8 cellular contexts compared by ENCODE assay signal in genomic region chr19:17266975-17267788, GRCh38. TPM values are rescaled to one million over a fixed set of nuclear protein-coding genes. Genes with fewer than 3 reads are reported as not detected.
A peak's percentile ranks its signal among the peaks of the same experiment; 100 is the strongest.
DNase-seq lines count a peak whose midpoint lies in the region; ATAC-seq and TF ChIP-seq lines count a peak whose summit lies in the region.

Gene BABAM1, plus strand, starts transcription at chr19:17267443. Its CDS starts 1,364 bp downstream, at chr19:17268807.

- DNase-seq in AG08396 (ENCODE audit: low spot score) (peak; percentile 100), NCI-H345 treated with DMSO at 0.1 percent for 48 hours (lab: John Stamatoyannopoulos, UW; ENCODE audit: unreplicated experiment) (peak; percentile 85), inferior parietal cortex (ENCODE audit: extremely low spot score) (peak; percentile 99), spleen (peak; percentile 97)
- peak; percentile 79 to 88 (median 86) for DNase-seq in activated CD4-positive, CD25-positive, alpha-beta regulatory T cell (lab: John Stamatoyannopoulos, UW)
- DNase-seq in central memory CD4-positive, alpha-beta T cell = peak; percentile 99

- H3K36me3 ChIP-seq in spleen = peaks cover 2 to 37% (median 31%) of the 10 kb centered on the region in 6 donors

- H3K9me3 ChIP-seq in spleen = no peaks in the 10 kb centered on the region

- peak in 1 of 11 experiments; percentile 14 for TF ChIP-seq CTCF in spleen (IDR thresholded peaks at IDR 0.05 in 8 of 11, conservative IDR thresholded peaks at IDR 0.05 in 3 of 11)

- H3K4me1 ChIP-seq in spleen = peaks cover 13 to 53% (median 35%) of the 10 kb centered on the region in 6 donors

- ATAC-seq in GM19023 (IDR thresholded peaks at IDR 0.05; ENCODE audit: unreplicated experiment) = peak; percentile 92
- peak; percentile 92 for ATAC-seq in HG03280 (IDR thresholded peaks at IDR 0.05; ENCODE audit: unreplicated experiment)

- no peaks in the 10 kb centered on the region for H3K27me3 ChIP-seq in spleen (replicated peaks in 1 of 7)

- no peak for TF ChIP-seq POLR2A in spleen (IDR thresholded peaks at IDR 0.05)

- H3K27ac ChIP-seq in spleen = peak within 1 kb of the TSS; percentile 71 to 88 (median 84)

- intact Hi-C loops in spleen (cut with DNase I; ENCODE audit: low total_unique reads) = no loop called here

- H3K4me3 ChIP-seq in spleen = peak within 1 kb of the TSS; percentile 73 to 92 (median 89)

- 0 to 1% (median 0%) methylated on average over 27 of the region's 27 CpGs for WGBS in spleen, 5 donors

RNA-seq across cellular contexts. Expression of gene BABAM1, which starts in this region (rescaled TPM):
- total RNA-seq in spleen = 10 to 100 TPM; 61.7 to 84.3 (median 71.3) TPM
- 100 to 1,000 TPM in 2 of 3 donors, 10 to 100 TPM in 1; 74.8 to 133 (median 114) TPM for polyA plus RNA-seq in spleen

Comparison
In these comparisons a context has a peak if more than half of its experiments do, and no peak if none do; other contexts are left out.
1. Peak in every context shown above with its lines: DNase-seq, ATAC-seq, H3K4me3 ChIP-seq and H3K27ac ChIP-seq.